Comparison of ENCODE assay signal across 15 cellular contexts in genomic region chr1:31872658-31873636, GRCh38. TPM values are rescaled to one million over a fixed set of nuclear protein-coding genes. Genes with fewer than 3 reads are reported as not detected.
DNase-seq lines count a peak whose midpoint lies in the region; ATAC-seq and TF ChIP-seq lines count a peak whose summit lies in the region.
"Had no signal": no experiment of that assay in that cellular context is flagged by ENCODE, and none has a peak within 500 bp of the region (broad histone marks: within the 10 kb centered on the region; RNA-seq: fewer than 3 reads in every experiment).

No MANE protein-coding gene starts in this region.

- TF ChIP-seq CTCF in prostate gland (IDR thresholded peaks at IDR 0.05) = no peak

- H2BK5ac ChIP-seq in neuronal stem cell (ENCODE audit: low read length) = no peak overlapping the region

- no peak overlapping the region for H3K27ac ChIP-seq in neuronal stem cell (replicated peaks; ENCODE audit: low read length)
- no peak overlapping the region for H3K27ac ChIP-seq in prostate gland
- H3K27ac ChIP-seq: body of pancreas, ovary had no signal

- H3K4me1 ChIP-seq in neuronal stem cell (ENCODE audit: control insufficient read depth in 2 of 2, insufficient read depth in 1 of 2, low read depth in 1 of 2, low read length in 2 of 2) (peaks cover 0 to 1% of the 10 kb centered on the region in 2 donors), prostate gland (replicated peaks) (no peaks in the 10 kb centered on the region)
- H3K4me1 ChIP-seq: HAP-1 had no signal

- H2BK120ac ChIP-seq in neuronal stem cell (ENCODE audit: low read depth, low read length) = no peak overlapping the region

- H3K27me3 ChIP-seq in neuronal stem cell (ENCODE audit: control insufficient read depth in 3 of 3, insufficient read depth in 3 of 3, low read depth in 1 of 3, low read length in 3 of 3) (peaks cover 0 to 11% (median 0%) of the 10 kb centered on the region in 3 experiments), prostate gland (replicated peaks; ENCODE audit: insufficient read depth) (no peaks in the 10 kb centered on the region)
- H3K27me3 ChIP-seq: body of pancreas, ovary had no signal

- H2BK12ac ChIP-seq in neuronal stem cell (ENCODE audit: low read length) = no peak overlapping the region

- H3K9ac ChIP-seq in neuronal stem cell (ENCODE audit: low read depth, low read length, poor library complexity) = no peak overlapping the region

- peaks cover 22% of the 10 kb centered on the region for H3K4me1 Mint-ChIP-seq in activated CD4-positive, alpha-beta T cell treated with anti-CD3 and anti-CD28 coated beads for 36 hours
- H3K4me1 Mint-ChIP-seq in activated T-helper 2 cell treated with anti-CD3 and anti-CD28 coated beads, Interferon-gamma antibody, Interleukin-2, Interleukin-4, amounts not matched to agents 10 μg/mL and 5 μg/mL and 100 μg/mL, durations not matched to agents 14 hours and 24 hours and 36 hours (ENCODE audit: low read depth) = peaks cover 20% of the 10 kb centered on the region

- H3K36me3 ChIP-seq in neuronal stem cell (replicated peaks in 1 of 2; ENCODE audit: control insufficient read depth in 2 of 2, insufficient read depth in 2 of 2, low read length in 2 of 2) (no peaks in the 10 kb centered on the region), prostate gland (no peaks in the 10 kb centered on the region)
- H3K36me3 ChIP-seq: HAP-1, ovary had no signal

- CTCF ChIA-PET in activated CD4-positive, alpha-beta T cell treated with anti-CD3 and anti-CD28 coated beads for 36 hours (lab: Charles Lee) = interaction anchor here (0.6 to 1.0 kb wide), 2 partner anchors 35 to 49 kb away, joined by 3 read pairs; no protein-coding TSS in a partner anchor

- TF ChIP-seq POLR2A in prostate gland (IDR thresholded peaks at IDR 0.05) = no peak

- no peak for DNase-seq in activated CD4-positive, alpha-beta T cell treated with anti-CD3 and anti-CD28 coated beads for 36 hours
- no peak for DNase-seq in activated CD4-positive, alpha-beta T cell treated with anti-CD3 and anti-CD28 coated beads for 48 hours
- DNase-seq in NCI-H69 (lab: John Stamatoyannopoulos, UW) (peak; percentile 1), neuronal stem cell (ENCODE audit: low spot score) (no peak), NCI-H128 (lab: John Stamatoyannopoulos, UW; ENCODE audit: unreplicated experiment) (no peak), prostate gland (ENCODE audit: low spot score) (no peak)
- no peak for DNase-seq in activated T-helper 2 cell treated with anti-CD3 and anti-CD28 coated beads, Interferon-gamma antibody, Interleukin-2, Interleukin-4, amounts not matched to agents 10 μg/mL and 5 μg/mL and 100 μg/mL, durations not matched to agents 14 hours and 24 hours and 36 hours (ENCODE audit: low spot score)
- DNase-seq: body of pancreas; effector memory CD4-positive, alpha-beta T cell; mesenchymal stem cell; NCI-H2107; ovary had no signal

- POLR2A ChIA-PET in activated CD4-positive, alpha-beta T cell treated with anti-CD3 and anti-CD28 coated beads for 36 hours (lab: Charles Lee) = no interaction called here

- H3K18ac ChIP-seq in neuronal stem cell (ENCODE audit: low read length) = no peak overlapping the region

- H4K8ac ChIP-seq in neuronal stem cell (ENCODE audit: low read depth, low read length) = no peak overlapping the region

- H3K9me3 ChIP-seq in neuronal stem cell (replicated peaks in 1 of 2; ENCODE audit: control insufficient read depth in 2 of 2, insufficient read depth in 1 of 2, low read depth in 1 of 2, low read length in 2 of 2) (peaks cover 2 to 10% of the 10 kb centered on the region in 2 donors), prostate gland (no peaks in the 10 kb centered on the region)
- H3K9me3 ChIP-seq: body of pancreas, HAP-1, ovary had no signal

- peak; percentile 47 for ATAC-seq in activated CD4-positive, alpha-beta T cell treated with anti-CD3 and anti-CD28 coated beads for 36 hours
- no peak for ATAC-seq in HG03175 (IDR thresholded peaks at IDR 0.05; ENCODE audit: unreplicated experiment)
- ATAC-seq: body of pancreas had no signal

- no peak overlapping the region for H3K14ac ChIP-seq in neuronal stem cell (ENCODE audit: low read length)

- H3K27ac Mint-ChIP-seq in activated CD4-positive, alpha-beta T cell treated with anti-CD3 and anti-CD28 coated beads for 36 hours = peak overlapping the region; percentile 48
- H3K27ac Mint-ChIP-seq in activated T-helper 2 cell treated with anti-CD3 and anti-CD28 coated beads, Interferon-gamma antibody, Interleukin-2, Interleukin-4, amounts not matched to agents 10 μg/mL and 5 μg/mL and 100 μg/mL, durations not matched to agents 14 hours and 24 hours and 36 hours = peak overlapping the region; percentile 79

- H3K4ac ChIP-seq in neuronal stem cell (ENCODE audit: low read length) = no peak overlapping the region

- H3K4me2 ChIP-seq in neuronal stem cell (ENCODE audit: insufficient read depth, low read length, poor library complexity, severe bottlenecking) = no peak overlapping the region
- H3K4me2 ChIP-seq: smooth muscle cell had no signal

- intact Hi-C loops in activated CD4-positive, alpha-beta T cell treated with anti-CD3 and anti-CD28 coated beads for 36 hours (cut with DNase I, micrococcal nuclease) = no loop called here
- intact Hi-C loops in activated T-helper 2 cell treated with anti-CD3 and anti-CD28 coated beads, Interferon-gamma antibody, Interleukin-2, Interleukin-4, amounts not matched to agents 10 μg/mL and 5 μg/mL and 100 μg/mL, durations not matched to agents 14 hours and 24 hours and 36 hours (cut with micrococcal nuclease) = no loop called here
- intact Hi-C loops in prostate gland (cut with DNase I) = no loop called here

- no peak overlapping the region for H2AK5ac ChIP-seq in neuronal stem cell (ENCODE audit: low read depth, low read length)

- WGBS in neuronal stem cell (ENCODE audit: extremely low coverage in 2 of 2, insufficient read length in 2 of 2, insufficient replicate concordance in 1 of 2), 2 donors = no CpG with 5 or more reads among the region's 7 CpGs
- 79% methylated on average over 7 of the region's 7 CpGs for WGBS in prostate gland

- peaks cover 3% of the 10 kb centered on the region for H3K36me3 Mint-ChIP-seq in activated CD4-positive, alpha-beta T cell treated with anti-CD3 and anti-CD28 coated beads for 36 hours (ENCODE audit: low read depth)
- H3K36me3 Mint-ChIP-seq in activated T-helper 2 cell treated with anti-CD3 and anti-CD28 coated beads, Interferon-gamma antibody, Interleukin-2, Interleukin-4, amounts not matched to agents 10 μg/mL and 5 μg/mL and 100 μg/mL, durations not matched to agents 14 hours and 24 hours and 36 hours (ENCODE audit: low read depth) = peaks cover 5% of the 10 kb centered on the region

- H3K79me1 ChIP-seq in neuronal stem cell (ENCODE audit: low read depth, low read length) = no peaks in the 10 kb centered on the region

- peaks cover 3% of the 10 kb centered on the region for H3K9me3 Mint-ChIP-seq in activated CD4-positive, alpha-beta T cell treated with anti-CD3 and anti-CD28 coated beads for 36 hours (ENCODE audit: low read depth)
- H3K9me3 Mint-ChIP-seq in activated T-helper 2 cell treated with anti-CD3 and anti-CD28 coated beads, Interferon-gamma antibody, Interleukin-2, Interleukin-4, amounts not matched to agents 10 μg/mL and 5 μg/mL and 100 μg/mL, durations not matched to agents 14 hours and 24 hours and 36 hours = peaks cover 5% of the 10 kb centered on the region

- no peaks in the 10 kb centered on the region for H3K27me3 Mint-ChIP-seq in activated CD4-positive, alpha-beta T cell treated with anti-CD3 and anti-CD28 coated beads for 36 hours
- no peaks in the 10 kb centered on the region for H3K27me3 Mint-ChIP-seq in activated T-helper 2 cell treated with anti-CD3 and anti-CD28 coated beads, Interferon-gamma antibody, Interleukin-2, Interleukin-4, amounts not matched to agents 10 μg/mL and 5 μg/mL and 100 μg/mL, durations not matched to agents 14 hours and 24 hours and 36 hours (ENCODE audit: low read depth)

- H3K23ac ChIP-seq in neuronal stem cell (ENCODE audit: low read depth, low read length, poor library complexity) = no peak overlapping the region

- no peak overlapping the region for H4K91ac ChIP-seq in neuronal stem cell (ENCODE audit: low read depth, low read length, poor library complexity)

- H2BK15ac ChIP-seq in neuronal stem cell (ENCODE audit: low read length) = no peak overlapping the region

- H3K4me3 Mint-ChIP-seq in activated CD4-positive, alpha-beta T cell treated with anti-CD3 and anti-CD28 coated beads for 36 hours = no peak overlapping the region
- H3K4me3 Mint-ChIP-seq in activated T-helper 2 cell treated with anti-CD3 and anti-CD28 coated beads, Interferon-gamma antibody, Interleukin-2, Interleukin-4, amounts not matched to agents 10 μg/mL and 5 μg/mL and 100 μg/mL, durations not matched to agents 14 hours and 24 hours and 36 hours (ENCODE audit: low read depth) = peak overlapping the region; percentile 40

- no peak overlapping the region for H3K4me3 ChIP-seq in neuronal stem cell (ENCODE audit: low read length in 2 of 2)
- H3K4me3 ChIP-seq in prostate gland = no peak overlapping the region
- H3K4me3 ChIP-seq: body of pancreas, HAP-1, ovary, smooth muscle cell had no signal

- peak overlapping the region; percentile 6 for H2AFZ ChIP-seq in neuronal stem cell (ENCODE audit: low read length)

RNA-seq across cellular contexts. Expression of gene SPOCD1, which starts 57.1 kb away (rescaled TPM):
- total RNA-seq in activated CD4-positive, alpha-beta T cell treated with anti-CD3 and anti-CD28 coated beads for 36 hours = under 1 TPM; 0.79 to 0.91 TPM
- 0.07 TPM in 1 of 2 replicates, not detected in the other for total RNA-seq in activated T-helper 2 cell treated with anti-CD3 and anti-CD28 coated beads, Interferon-gamma antibody, Interleukin-2, Interleukin-4, amounts not matched to agents 10 μg/mL and 5 μg/mL and 100 μg/mL, durations not matched to agents 14 hours and 24 hours and 36 hours
- polyA plus RNA-seq in neuronal stem cell (2013, experiment 1 of 2) = 1.1 TPM
- 0.97 TPM for polyA plus RNA-seq in neuronal stem cell (2013, experiment 2 of 2)
- 10 to 100 TPM in 1 of 2 donors, not detected in 1; 21.6 TPM for total RNA-seq in prostate gland
